Comparison of ENCODE assay signal across 20 cellular contexts in genomic region chr1:54381524-54381923, GRCh38. TPM values are rescaled to one million over a fixed set of nuclear protein-coding genes. Genes with fewer than 3 reads are reported as not detected.
DNase-seq lines count a peak whose midpoint lies in the region; ATAC-seq, FAIRE-seq and TF ChIP-seq lines count a peak whose summit lies in the region.
"Had no signal": no experiment of that assay in that cellular context is flagged by ENCODE, and none has a peak within 500 bp of the region (broad histone marks: within the 10 kb centered on the region; RNA-seq: fewer than 3 reads in every experiment).

No MANE protein-coding gene starts in this region.

- no peak overlapping the region for H3K4me2 ChIP-seq in mesenchymal stem cell (ENCODE audit: low read length, poor library complexity, severe bottlenecking)

- ATAC-seq in WTC11 (no peak), GM21619 (IDR thresholded peaks at IDR 0.05; ENCODE audit: unreplicated experiment) (no peak)
- ATAC-seq: activated CD8-positive, alpha-beta memory T cell treated with anti-CD3 and anti-CD28 coated beads, Interleukin-2, amount 10 ng/mL, durations not matched to agents 7 days and 5 days; gastroesophageal sphincter had no signal

- H4K8ac ChIP-seq in mesenchymal stem cell (ENCODE audit: low read length), result peak overlapping the region; percentile 61

- WGBS in mesenchymal stem cell, result 98% methylated on average over 4 of the region's 4 CpGs

- no peak overlapping the region for H3K27ac ChIP-seq in CD4-positive, alpha-beta memory T cell (ENCODE audit: low read depth, low read length)
- H3K27ac ChIP-seq in mesenchymal stem cell (ENCODE audit: low read length, poor library complexity, severe bottlenecking), result no peak overlapping the region
- H3K27ac ChIP-seq: colonic mucosa, gastroesophageal sphincter, prostate gland had no signal

- H2BK120ac ChIP-seq in mesenchymal stem cell (ENCODE audit: low read depth, low read length), result no peak overlapping the region

- H3K79me1 ChIP-seq in mesenchymal stem cell (replicated peaks; ENCODE audit: low read length, poor library complexity, severe bottlenecking), result peaks cover 41% of the 10 kb centered on the region

- H3K9me3 Mint-ChIP-seq in CD4-positive, alpha-beta memory T cell, result no peaks in the 10 kb centered on the region
- no peaks in the 10 kb centered on the region for H3K9me3 Mint-ChIP-seq in WTC11
- H3K9me3 Mint-ChIP-seq: activated B cell treated with CpG ODN at 0.5 μM for 24 hours had no signal

- intact Hi-C loops in CD4-positive, alpha-beta memory T cell (cut with micrococcal nuclease), result no loop called here
- intact Hi-C loops in cardiac septum (cut with DNase I), result loop anchor here (2.0 kb wide), 1 partner anchor 15 kb away; no protein-coding TSS in a partner anchor

- H3K9ac ChIP-seq in mesenchymal stem cell (ENCODE audit: low read length), result no peak overlapping the region

- no peak overlapping the region for H2AK5ac ChIP-seq in mesenchymal stem cell (ENCODE audit: low read length, severe bottlenecking)

- POLR2A ChIA-PET in CD4-positive, alpha-beta memory T cell (lab: Charles Lee; ENCODE audit: partially characterized antibody), result no interaction called here
- POLR2A ChIA-PET in WTC11 (lab: Charles Lee), result interaction anchor here (0.8 kb wide), 1 partner anchor 130 kb away, joined by 3 read pairs; no protein-coding TSS in a partner anchor

- H2BK12ac ChIP-seq in mesenchymal stem cell (ENCODE audit: low read length in 2 of 2), result no peak overlapping the region

- CTCF ChIA-PET in CD4-positive, alpha-beta memory T cell (lab: Charles Lee; ENCODE audit: partially characterized antibody), result interaction anchor here (1.3 kb wide), 1 partner anchor 108 kb away, joined by 3 read pairs; no protein-coding TSS in a partner anchor
- CTCF ChIA-PET in WTC11 (lab: Charles Lee), result no interaction called here

- H3K27ac Mint-ChIP-seq in CD4-positive, alpha-beta memory T cell, result peak overlapping the region in 3 of 7 donors; percentile 19 to 85 (median 85)
- peak overlapping the region; percentile 98 for H3K27ac Mint-ChIP-seq in WTC11
- H3K27ac Mint-ChIP-seq: activated B cell treated with CpG ODN at 0.5 μM for 24 hours; activated CD8-positive, alpha-beta memory T cell treated with anti-CD3 and anti-CD28 coated beads, Interleukin-2, amount 10 ng/mL, durations not matched to agents 7 days and 5 days had no signal

- no peak overlapping the region for H3K14ac ChIP-seq in mesenchymal stem cell (ENCODE audit: low read length in 2 of 2)

- no peak for DNase-seq in CD4-positive, alpha-beta memory T cell
- DNase-seq in GM12891 (ENCODE audit: insufficient read length, low spot score) (no peak), WTC11 (ENCODE audit: low spot score) (no peak), mesenchymal stem cell (no peak), NCI-H1436 treated with DMSO at 0.1 percent for 48 hours (lab: John Stamatoyannopoulos, UW) (no peak), cardiac septum (ENCODE audit: low spot score) (no peak)
- DNase-seq: activated B cell treated with CpG ODN at 0.5 μM for 24 hours; activated CD8-positive, alpha-beta memory T cell treated with anti-CD3 and anti-CD28 coated beads, Interleukin-2, amount 10 ng/mL, durations not matched to agents 7 days and 5 days; colonic mucosa; DND-41; islet precursor cell; NCI-H1436; NCI-H526; stimulated activated CD4-positive, alpha-beta T cell treated with anti-CD3 and anti-CD28 coated beads, Interleukin-2, amount 100 ng/mL, for 24 hours; stimulated activated naive CD4-positive, alpha-beta T cell treated with Interleukin-2 at 50 U/mL for 16 hours; tibial artery had no signal

- H3K23ac ChIP-seq in mesenchymal stem cell (ENCODE audit: low read length in 2 of 2), result no peak overlapping the region

- H3K27me3 Mint-ChIP-seq in CD4-positive, alpha-beta memory T cell, result no peaks in the 10 kb centered on the region
- H3K27me3 Mint-ChIP-seq in WTC11 (ENCODE audit: low read depth), result no peaks in the 10 kb centered on the region
- H3K27me3 Mint-ChIP-seq: activated B cell treated with CpG ODN at 0.5 μM for 24 hours; activated CD8-positive, alpha-beta memory T cell treated with anti-CD3 and anti-CD28 coated beads, Interleukin-2, amount 10 ng/mL, durations not matched to agents 7 days and 5 days had no signal

- H3K4me1 ChIP-seq in CD4-positive, alpha-beta memory T cell (ENCODE audit: insufficient read depth, low read length), result peaks cover 48% of the 10 kb centered on the region
- H3K4me1 ChIP-seq in mesenchymal stem cell (ENCODE audit: control insufficient read depth, insufficient read depth, low read depth, low read length), result peaks cover 16% of the 10 kb centered on the region

- no peak for TF ChIP-seq CTCF in WTC11 (IDR thresholded peaks at IDR 0.05)

- H2AFZ ChIP-seq in mesenchymal stem cell (ENCODE audit: low read depth, low read length), result no peak overlapping the region

- no peak overlapping the region for H3K4me3 ChIP-seq in CD4-positive, alpha-beta memory T cell (ENCODE audit: low read length in 2 of 2)
- H3K4me3 ChIP-seq in mesenchymal stem cell (ENCODE audit: insufficient read depth in 1 of 2, low read depth in 1 of 2, low read length in 2 of 2), result no peak overlapping the region
- H3K4me3 ChIP-seq: colonic mucosa, gastroesophageal sphincter, HAP-1, prostate gland, tibial artery had no signal

- peak; percentile 87 for FAIRE-seq in GM12891 (lab: Jason Lieb, UNC)

- no peaks in the 10 kb centered on the region for H3K9me3 ChIP-seq in CD4-positive, alpha-beta memory T cell (ENCODE audit: control insufficient read depth in 1 of 2, low read length in 2 of 2)
- no peaks in the 10 kb centered on the region for H3K9me3 ChIP-seq in mesenchymal stem cell (ENCODE audit: control insufficient read depth, low read length)
- H3K9me3 ChIP-seq: colonic mucosa, gastroesophageal sphincter, HAP-1, prostate gland, tibial artery had no signal

- no peak overlapping the region for H3K4ac ChIP-seq in mesenchymal stem cell (ENCODE audit: low read depth in 1 of 2, low read length in 2 of 2)

- no peak overlapping the region for H2BK5ac ChIP-seq in mesenchymal stem cell (ENCODE audit: low read depth, low read length, poor library complexity, severe bottlenecking)

- no peak overlapping the region for H4K91ac ChIP-seq in mesenchymal stem cell (ENCODE audit: low read length)

- H3K36me3 ChIP-seq in CD4-positive, alpha-beta memory T cell (ENCODE audit: insufficient read depth, low read length), result peaks cover 7% of the 10 kb centered on the region
- H3K36me3 ChIP-seq in mesenchymal stem cell (ENCODE audit: control insufficient read depth in 1 of 2, insufficient read depth in 2 of 2, low read depth in 1 of 2, low read length in 2 of 2), result peaks cover 16 to 30% of the 10 kb centered on the region in 2 experiments
- H3K36me3 ChIP-seq: colonic mucosa, gastroesophageal sphincter, prostate gland had no signal

- H2BK15ac ChIP-seq in mesenchymal stem cell (ENCODE audit: low read depth, poor library complexity, severe bottlenecking), result no peak overlapping the region

- peak overlapping the region in 5 of 8 donors; percentile 7 to 55 (median 43) for H3K4me3 Mint-ChIP-seq in CD4-positive, alpha-beta memory T cell
- H3K4me3 Mint-ChIP-seq in WTC11, result no peak overlapping the region
- H3K4me3 Mint-ChIP-seq: activated B cell treated with CpG ODN at 0.5 μM for 24 hours; activated CD8-positive, alpha-beta memory T cell treated with anti-CD3 and anti-CD28 coated beads, Interleukin-2, amount 10 ng/mL, durations not matched to agents 7 days and 5 days had no signal

- peaks cover 8 to 26% of the 10 kb centered on the region in 2 donors for H3K36me3 Mint-ChIP-seq in CD4-positive, alpha-beta memory T cell
- H3K36me3 Mint-ChIP-seq in WTC11, result peaks cover 8% of the 10 kb centered on the region

- TF ChIP-seq POLR2A in GM12891 (IDR thresholded peaks at IDR 0.05; ENCODE audit: low read depth, low read length), result no peak

- peaks cover 29 to 78% (median 58%) of the 10 kb centered on the region in 4 donors for H3K4me1 Mint-ChIP-seq in CD4-positive, alpha-beta memory T cell
- peaks cover 69% of the 10 kb centered on the region for H3K4me1 Mint-ChIP-seq in WTC11

- no peak overlapping the region for H3K18ac ChIP-seq in mesenchymal stem cell (ENCODE audit: low read depth in 1 of 2, low read length in 2 of 2)

- H3K27me3 ChIP-seq in CD4-positive, alpha-beta memory T cell (ENCODE audit: insufficient read depth, low read length), result no peaks in the 10 kb centered on the region
- no peaks in the 10 kb centered on the region for H3K27me3 ChIP-seq in mesenchymal stem cell (ENCODE audit: control insufficient read depth in 1 of 2, insufficient read depth in 1 of 2, low read length in 2 of 2)
- H3K27me3 ChIP-seq: colonic mucosa, gastroesophageal sphincter, tibial artery had no signal

TF ChIP-seq in GM12891, 5 proteins besides CTCF, POLR2A, EP300 and RAD21:
- no peak for TF ChIP-seq SPI1 (IDR thresholded peaks at IDR 0.05; ENCODE audit: low read depth, low read length)
- TF ChIP-seq TAF1 (IDR thresholded peaks at IDR 0.05; ENCODE audit: low read depth, low read length), result no peak
- no peak for TF ChIP-seq POLR2AphosphoS5 (IDR thresholded peaks at IDR 0.05; ENCODE audit: low read depth, low read length)
- TF ChIP-seq POU2F2 (IDR thresholded peaks at IDR 0.05; ENCODE audit: low read depth, low read length), result no peak
- TF ChIP-seq PAX5 (IDR thresholded peaks at IDR 0.05; ENCODE audit: insufficient read depth, low read length, severe bottlenecking), result no peak

TF ChIP-seq in WTC11, 78 proteins besides CTCF, POLR2A, EP300 and RAD21 (continues in another document):
- TF ChIP-seq NR1H2 (CRISPR knock-in tag; IDR thresholded peaks at IDR 0.05) (no peak), ZNF121 (CRISPR knock-in tag; IDR thresholded peaks at IDR 0.05) (peak; percentile 74; the same call in 1 of the 2 replicates), PREB (CRISPR knock-in tag; IDR thresholded peaks at IDR 0.05; ENCODE audit: borderline replicate concordance) (no peak), CREB1 (CRISPR knock-in tag; IDR thresholded peaks at IDR 0.05) (no peak), ZNF263 (CRISPR knock-in tag; IDR thresholded peaks at IDR 0.05; ENCODE audit: low read depth) (no peak), SMAD3 (CRISPR knock-in tag; IDR thresholded peaks at IDR 0.05; ENCODE audit: borderline replicate concordance) (no peak)

RNA-seq across cellular contexts. Expression of gene SSBP3, which starts 24.7 kb away (rescaled TPM):
- 10 to 100 TPM; 67.6 to 87.6 TPM for total RNA-seq in CD4-positive, alpha-beta memory T cell
- 10 to 100 TPM; 10.9 to 22.7 TPM for polyA plus RNA-seq in CD4-positive, alpha-beta memory T cell
- 14.3 TPM for polyA plus RNA-seq in GM12891 (2012; ENCODE audit: low read depth, missing spikeins)
- total RNA-seq in WTC11 (2021) (98.8 to 115 TPM (median 105 TPM) in 3 replicates), cardiac septum (45.4 TPM)
- polyA plus RNA-seq in mesenchymal stem cell (2013, experiment 1 of 2), result 114 TPM
- 112 TPM for polyA plus RNA-seq in mesenchymal stem cell (2013, experiment 2 of 2)
